Comparison of ENCODE assay signal across 30 cellular contexts in genomic region chr18:72948439-72948838, GRCh38.
"Had no signal": no experiment of that assay in that cellular context is flagged by ENCODE, and none has a peak within 500 bp of the region (broad histone marks: within the 10 kb centered on the region; RNA-seq: fewer than 3 reads in every experiment).

No MANE protein-coding gene starts in this region.

- H3K4me2 ChIP-seq: PC-9 had no signal

- H3K9me3 ChIP-seq: SJCRH30 had no signal

- DNase-seq: Kasumi-1, MM.1S, MV-4-11, NCI-H1092, NCI-H1105, NCI-H1417 treated with DMSO at 0.1 percent for 48 hours, NCI-H1436 treated with DMSO at 0.1 percent for 48 hours, NCI-H1694 treated with DMSO at 0.1 percent for 48 hours, NCI-H187 treated with DMSO at 0.1 percent for 48 hours, NCI-H2029, NCI-H2081, NCI-H226, NCI-H446 treated with DMSO at 0.1 percent for 48 hours, NCI-H510A, NCI-H524, NCI-H526, NCI-H69, NCI-H748 treated with DMSO at 0.1 percent for 48 hours, NCI-H82, PC-9, SHP77, SIG-M5, SJCRH30, T-cell had no signal

- H3K27ac ChIP-seq: PC-9, RWPE1, SJCRH30, SK-N-MC had no signal

- ATAC-seq: Panc1, Right ventricle myocardium inferior, SK-N-SH treated with all-trans-retinoic acid at 6 μM for 48 hours, T-cell had no signal

- H3K36me3 ChIP-seq: SJCRH30 had no signal

- H3K4me1 ChIP-seq: SJCRH30 had no signal

- H3K4me3 ChIP-seq: PC-9, SJCRH30, SK-N-MC had no signal

- FAIRE-seq: RCC 7860 had no signal

- H3K27me3 ChIP-seq: SJCRH30 had no signal
